ENCODE assay signal across 38 cellular contexts in genomic region chrX:80026116-80026515, GRCh38. TPM values are rescaled to one million over a fixed set of nuclear protein-coding genes. Genes with fewer than 3 reads are reported as not detected.
"Had no signal": no experiment of that assay in that cellular context is flagged by ENCODE, and none has a peak within 500 bp of the region (broad histone marks: within the 10 kb centered on the region; RNA-seq: fewer than 3 reads in every experiment).

No MANE protein-coding gene starts in this region.

- H3K27me3 ChIP-seq: MG63 had no signal

- DNase-seq: Karpas-422, Kasumi-1, MG63, MM.1S, MV-4-11, NCI-H1048, NCI-H1092, NCI-H1092 treated with DMSO at 0.1 percent for 48 hours, NCI-H1105, NCI-H1105 treated with DMSO at 0.1 percent for 48 hours, NCI-H1417, NCI-H1417 treated with DMSO at 0.1 percent for 48 hours, NCI-H1436, NCI-H1436 treated with DMSO at 0.1 percent for 48 hours, NCI-H146, NCI-H1694, NCI-H1694 treated with DMSO at 0.1 percent for 48 hours, NCI-H187, NCI-H187 treated with DMSO at 0.1 percent for 48 hours, NCI-H1930, NCI-H2029, NCI-H2029 treated with DMSO at 0.1 percent for 48 hours, NCI-H2081, NCI-H2081 treated with DMSO at 0.1 percent for 48 hours, NCI-H2107, NCI-H2171, NCI-H2171 treated with DMSO at 0.1 percent for 48 hours, NCI-H2227 treated with DMSO at 0.1 percent for 48 hours, NCI-H226, NCI-H345, NCI-H446, NCI-H446 treated with DMSO at 0.1 percent for 48 hours, NCI-H510A, NCI-H510A treated with DMSO at 0.1 percent for 48 hours had no signal

- H3K9me3 ChIP-seq: MG63 had no signal

- H3K36me3 ChIP-seq: MG63 had no signal

- H3K4me3 ChIP-seq: MG63 had no signal

RNA-seq across cellular contexts. Expression of gene TBX22, which starts 11.6 kb away (rescaled TPM):
- total RNA-seq: LHCN-M2, M059J, MCF 10A, NCI-H460 had no signal
